ENCODE assay signal across 1 cellular context in genomic region chr17:50641339-50641725, GRCh38.
TF ChIP-seq lines count a peak whose summit lies in the region.

No MANE protein-coding gene starts in this region.

TF ChIP-seq in endothelial cell of umbilical vein, 7 proteins besides CTCF, POLR2A, EP300 and RAD21:
- TF ChIP-seq JUN (IDR thresholded peaks at IDR 0.05; ENCODE audit: borderline replicate concordance, insufficient read depth, insufficient read length, low read depth) (no peak), MAX (IDR thresholded peaks at IDR 0.05; ENCODE audit: insufficient read depth, insufficient read length) (no peak), POLR2AphosphoS5 (IDR thresholded peaks at IDR 0.05; ENCODE audit: insufficient read depth, low read depth, low read length) (no peak), MYC (IDR thresholded peaks at IDR 0.05; ENCODE audit: low read depth, low read length) (no peak), FOS (IDR thresholded peaks at IDR 0.05; ENCODE audit: borderline replicate concordance, insufficient read depth, low read length) (no peak), GATA2 (IDR thresholded peaks at IDR 0.05; ENCODE audit: insufficient read depth, insufficient read length, low read depth, low read length) (no peak), EZH2 (IDR thresholded peaks at IDR 0.05; ENCODE audit: borderline replicate concordance, low read depth, low read length, severe bottlenecking) (no peak)
TF ChIP-seq in endothelial cell of umbilical vein: peak in this region for 0.
